Comparison of ENCODE assay signal across 16 cellular contexts in the genomic region with DNA sequence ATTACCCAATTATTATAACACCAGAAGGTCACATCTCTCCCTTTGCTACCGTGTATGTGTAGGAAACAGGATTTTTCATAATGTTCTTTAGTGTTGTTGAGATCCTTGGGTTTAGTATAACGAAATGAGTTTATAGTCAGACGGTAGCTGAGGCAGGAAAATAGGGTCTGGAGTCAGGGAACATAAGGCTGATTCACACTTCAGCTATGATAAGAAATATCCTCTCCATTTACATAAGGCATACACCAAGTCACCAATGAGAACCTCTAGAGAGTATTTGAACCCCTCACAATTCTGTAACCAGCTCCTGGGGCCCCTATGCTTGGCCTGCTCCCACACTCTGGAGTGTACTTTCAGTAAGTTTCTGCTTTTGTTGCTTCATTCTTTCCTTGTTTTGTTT. TPM values are rescaled to one million over a fixed set of nuclear protein-coding genes. Genes with fewer than 3 reads are reported as not detected.
DNase-seq lines count a peak whose midpoint lies in the region; ATAC-seq and TF ChIP-seq lines count a peak whose summit lies in the region.
"Had no signal": no experiment of that assay in that cellular context is flagged by ENCODE, and none has a peak within 500 bp of the region (broad histone marks: within the 10 kb centered on the region; RNA-seq: fewer than 3 reads in every experiment).

No MANE protein-coding gene starts in this region.

- no peaks in the 10 kb centered on the region for H3K9me2 ChIP-seq in Loucy (replicated peaks; ENCODE audit: low read depth, low read length)

- H4K20me1 ChIP-seq in Loucy (ENCODE audit: insufficient read depth, low read length, poor library complexity, severe bottlenecking) (no peaks in the 10 kb centered on the region), osteoblast (ENCODE audit: insufficient read depth, low read length) (no peaks in the 10 kb centered on the region)

- H3K4me3 Mint-ChIP-seq in CD8-positive, alpha-beta T cell = no peak overlapping the region
- H3K4me3 Mint-ChIP-seq: CD14-positive monocyte; CD8-positive, alpha-beta memory T cell; GM23338 had no signal

- peaks cover 4% of the 10 kb centered on the region; the same call in 1 of the 2 replicates for H3F3A ChIP-seq in Loucy (ENCODE audit: low read depth)

- H3K4me1 ChIP-seq in Loucy (ENCODE audit: insufficient read depth, low read length, poor library complexity, severe bottlenecking) (peaks cover 19% of the 10 kb centered on the region), osteoblast (ENCODE audit: insufficient read depth, low read length) (peaks cover 41% of the 10 kb centered on the region), right lobe of liver (no peaks in the 10 kb centered on the region)
- peaks cover 10% of the 10 kb centered on the region for H3K4me1 ChIP-seq in CD8-positive, alpha-beta T cell (ENCODE audit: insufficient read depth, low read length)
- H3K4me1 ChIP-seq: BE2C, Caco-2 had no signal

- ATAC-seq in GM21447 (IDR thresholded peaks at IDR 0.05; ENCODE audit: unreplicated experiment) = no peak
- no peak for ATAC-seq in right lobe of liver
- ATAC-seq in CD8-positive, alpha-beta T cell = no peak
- ATAC-seq: GM23338, HepG2 had no signal

- H3K79me2 ChIP-seq in Loucy (ENCODE audit: insufficient read depth, low read length) = no peaks in the 10 kb centered on the region
- no peaks in the 10 kb centered on the region for H3K79me2 ChIP-seq in osteoblast (ENCODE audit: insufficient read depth, low read length)

- in situ Hi-C loops in brain microvascular endothelial cell (cut with HindIII; ENCODE audit: low pct_ligation_motif_present, low sequenced_read_pairs) = no loop called here

- H2AFZ ChIP-seq in Loucy (ENCODE audit: low read length) = peak overlapping the region; percentile 57; the same call in 1 of the 2 replicates
- peak overlapping the region; percentile 7 for H2AFZ ChIP-seq in osteoblast (ENCODE audit: low read length)
- H2AFZ ChIP-seq: GM23338 had no signal

- TF ChIP-seq CTCF in Loucy (conservative IDR thresholded peaks at IDR 0.05; ENCODE audit: low read length) (no peak), brain microvascular endothelial cell (IDR thresholded peaks at IDR 0.05; ENCODE audit: low read depth, low read length, missing control alignments) (no peak), osteoblast (IDR thresholded peaks at IDR 0.05; ENCODE audit: extremely low read depth, low read depth, low read length) (no peak), right lobe of liver (IDR thresholded peaks at IDR 0.05) (no peak)
- TF ChIP-seq CTCF in CD8-positive, alpha-beta T cell (IDR thresholded peaks at IDR 0.05) = no peak

- H3K4me2 ChIP-seq in Loucy (ENCODE audit: low read depth, low read length, poor library complexity, severe bottlenecking) (no peak overlapping the region), osteoblast (ENCODE audit: insufficient read depth, low read length) (peak overlapping the region; percentile 16)
- H3K4me2 ChIP-seq: GM23338 had no signal

- intact Hi-C loops in right lobe of liver (cut with DNase I) = no loop called here
- intact Hi-C loops in CD8-positive, alpha-beta T cell (cut with DNase I, micrococcal nuclease) = no loop called here

- 77% methylated on average over 3 of the region's 3 CpGs for WGBS in right lobe of liver (ENCODE audit: insufficient coverage, low coverage, low lambda C conversion rate, missing lambda C conversion rate)

- H3K27ac Mint-ChIP-seq in CD8-positive, alpha-beta T cell = no peak overlapping the region
- H3K27ac Mint-ChIP-seq: CD14-positive monocyte; CD8-positive, alpha-beta memory T cell; GM23338 had no signal

- H3K27me3 ChIP-seq in Loucy (ENCODE audit: insufficient read depth, low read length, poor library complexity, severe bottlenecking) = no peaks in the 10 kb centered on the region
- no peaks in the 10 kb centered on the region for H3K27me3 ChIP-seq in brain microvascular endothelial cell (replicated peaks)
- no peaks in the 10 kb centered on the region for H3K27me3 ChIP-seq in osteoblast (ENCODE audit: insufficient read depth, low read length)
- no peaks in the 10 kb centered on the region for H3K27me3 ChIP-seq in right lobe of liver
- no peaks in the 10 kb centered on the region for H3K27me3 ChIP-seq in CD8-positive, alpha-beta T cell (ENCODE audit: insufficient read depth, low read length)
- H3K27me3 ChIP-seq: BE2C had no signal

- H3K36me3 ChIP-seq in Loucy (ENCODE audit: insufficient read depth, low read length) = no peaks in the 10 kb centered on the region
- H3K36me3 ChIP-seq in brain microvascular endothelial cell (replicated peaks) = no peaks in the 10 kb centered on the region
- H3K36me3 ChIP-seq in osteoblast (ENCODE audit: insufficient read depth, low read length) = no peaks in the 10 kb centered on the region
- H3K36me3 ChIP-seq in right lobe of liver = no peaks in the 10 kb centered on the region
- H3K36me3 ChIP-seq in CD8-positive, alpha-beta T cell (ENCODE audit: insufficient read depth, low read length) = no peaks in the 10 kb centered on the region
- H3K36me3 ChIP-seq: BE2C had no signal

- H3K4me3 ChIP-seq in Loucy (ENCODE audit: low read length, poor library complexity, severe bottlenecking) (no peak overlapping the region), brain microvascular endothelial cell (ENCODE audit: low read depth, low read length) (no peak overlapping the region), osteoblast (ENCODE audit: insufficient read depth, low read length) (no peak overlapping the region), right lobe of liver (no peak overlapping the region)
- no peak overlapping the region for H3K4me3 ChIP-seq in CD8-positive, alpha-beta T cell (ENCODE audit: low read depth, low read length)
- H3K4me3 ChIP-seq: GM23338 had no signal

- no peak overlapping the region for H3K9ac ChIP-seq in Loucy (ENCODE audit: low read depth, low read length, poor library complexity, severe bottlenecking)

- CTCF ChIA-PET in CD8-positive, alpha-beta T cell (lab: Charles Lee) = interaction anchor here (1.2 kb wide), 1 partner anchor 72 kb away, joined by 3 read pairs; no protein-coding TSS in a partner anchor

- no peaks in the 10 kb centered on the region for H3K27me3 Mint-ChIP-seq in CD8-positive, alpha-beta T cell (ENCODE audit: low read depth)

- H3K27ac ChIP-seq in brain microvascular endothelial cell (peak overlapping the region; percentile 39), osteoblast (ENCODE audit: low read depth, low read length) (peak overlapping the region; percentile 51), right lobe of liver (no peak overlapping the region)
- no peak overlapping the region for H3K27ac ChIP-seq in CD8-positive, alpha-beta T cell (ENCODE audit: low read depth, low read length)

- no peaks in the 10 kb centered on the region for H3K36me3 Mint-ChIP-seq in CD8-positive, alpha-beta T cell
- H3K36me3 Mint-ChIP-seq: CD8-positive, alpha-beta memory T cell had no signal

- H3K4me1 Mint-ChIP-seq in CD8-positive, alpha-beta T cell (ENCODE audit: low read depth) = peaks cover 15% of the 10 kb centered on the region
- H3K4me1 Mint-ChIP-seq: GM23338 had no signal

- DNase-seq in ELR (ENCODE audit: low read depth) (peak; percentile 10), brain microvascular endothelial cell (peak; percentile 27), osteoblast (ENCODE audit: insufficient read length, low spot score, missing footprints) (no peak), right lobe of liver (no peak), NCI-H446 (lab: John Stamatoyannopoulos, UW) (no peak)
- no peak for DNase-seq in CD8-positive, alpha-beta T cell
- DNase-seq: BE2C; Caco-2; CD8-positive, alpha-beta memory T cell; DND-41; H7 had no signal

- no peaks in the 10 kb centered on the region for H3K9me3 ChIP-seq in Loucy (ENCODE audit: insufficient read depth, low read depth, low read length)
- H3K9me3 ChIP-seq in osteoblast (ENCODE audit: low read depth, low read length) = no peaks in the 10 kb centered on the region
- no peaks in the 10 kb centered on the region for H3K9me3 ChIP-seq in right lobe of liver
- no peaks in the 10 kb centered on the region for H3K9me3 ChIP-seq in CD8-positive, alpha-beta T cell (ENCODE audit: low read length)
- H3K9me3 ChIP-seq: BE2C, Caco-2 had no signal

- TF ChIP-seq POLR2A in right lobe of liver (IDR thresholded peaks at IDR 0.05) = no peak

- no peaks in the 10 kb centered on the region for H3K9me3 Mint-ChIP-seq in CD8-positive, alpha-beta T cell
- H3K9me3 Mint-ChIP-seq: CD8-positive, alpha-beta memory T cell; GM23338 had no signal

- POLR2A ChIA-PET in CD8-positive, alpha-beta T cell (lab: Charles Lee) = no interaction called here

RNA-seq across cellular contexts. Expression of a gene that starts 58.9 kb away (rescaled TPM):
- total RNA-seq in osteoblast = 125 and 130 TPM in 2 replicates
- total RNA-seq in right lobe of liver = 100 to 1,000 TPM in 1 of 6 experiments, 10 to 100 TPM in 5; 38.5 to 121 (median 61.9) TPM
- total RNA-seq in CD8-positive, alpha-beta T cell = 10 to 100 TPM; 56.0 to 57.7 TPM

Comparison
In these comparisons a context has a peak if more than half of its experiments do, and no peak if none do; other contexts are left out.
1. DNase-seq: peak in ELR (single experiment) and brain microvascular endothelial cell (single experiment); none in osteoblast (single experiment), right lobe of liver (0 of 3), CD8-positive, alpha-beta T cell (0 of 7) and NCI-H446 (0 of 2).
2. H3K27ac ChIP-seq: peak in brain microvascular endothelial cell (single experiment) and osteoblast (single experiment); none in right lobe of liver (0 of 3) and CD8-positive, alpha-beta T cell (single experiment).